28 cellular contexts compared by ENCODE assay signal in genomic region chr6:121482751-121483150, GRCh38. TPM values are rescaled to one million over a fixed set of nuclear protein-coding genes. Genes with fewer than 3 reads are reported as not detected.
"Had no signal": no experiment of that assay in that cellular context is flagged by ENCODE, and none has a peak within 500 bp of the region (broad histone marks: within the 10 kb centered on the region; RNA-seq: fewer than 3 reads in every experiment).

No MANE protein-coding gene starts in this region.

- H3K4me3 Mint-ChIP-seq: activated CD4-positive, alpha-beta T cell treated with anti-CD3 and anti-CD28 coated beads for 36 hours; activated naive CD8-positive, alpha-beta T cell; activated T-cell treated with anti-CD3 and anti-CD28 coated beads, Interleukin-2, amount 50 U/mL, for 4 hours; immature natural killer cell; mesothelial cell of epicardium; naive thymus-derived CD8-positive, alpha-beta T cell; neural progenitor cell; T-helper 1 cell treated with Interleukin-12 subunit alpha and Interleukin-12 subunit beta and Interleukin-4 antibody, amounts not matched to agents 30 μg/mL and 1 μg/mL, for 36 hours; WTC11 had no signal

- H3K4me3 ChIP-seq: adrenal gland, ascending aorta, colonic mucosa, hepatocyte, left lung, lung, neural progenitor cell, sigmoid colon, spleen, thyroid gland had no signal

- H3K36me3 ChIP-seq: adrenal gland, ascending aorta, colonic mucosa, left lung, neural progenitor cell, sigmoid colon, spleen, thyroid gland had no signal

- H3K79me2 ChIP-seq: hepatocyte had no signal

- H3K27ac Mint-ChIP-seq: activated CD4-positive, alpha-beta T cell treated with anti-CD3 and anti-CD28 coated beads for 36 hours; activated naive CD8-positive, alpha-beta T cell; activated T-helper 2 cell treated with anti-CD3 and anti-CD28 coated beads, Interferon-gamma antibody, Interleukin-2, Interleukin-4, amounts not matched to agents 10 μg/mL and 5 μg/mL and 100 μg/mL, durations not matched to agents 14 hours and 24 hours and 36 hours; immature natural killer cell; mesothelial cell of epicardium; naive thymus-derived CD8-positive, alpha-beta T cell; neural progenitor cell; progenitor cell of endocrine pancreas; T-helper 1 cell treated with Interleukin-12 subunit alpha and Interleukin-12 subunit beta and Interleukin-4 antibody, amounts not matched to agents 30 μg/mL and 1 μg/mL, for 36 hours; WTC11 had no signal

- H3K9ac ChIP-seq: neural progenitor cell had no signal

- H3K9me3 ChIP-seq: adrenal gland, ascending aorta, colonic mucosa, left lung, sigmoid colon, spleen, thyroid gland had no signal

- DNase-seq: activated CD4-positive, alpha-beta T cell treated with anti-CD3 and anti-CD28 coated beads for 36 hours; activated CD4-positive, alpha-beta T cell treated with anti-CD3 and anti-CD28 coated beads, Interleukin-2, amount 50 U/mL, for 4 hours; activated CD8-positive, alpha-beta memory T cell treated with anti-CD3 and anti-CD28 coated beads, Interleukin-2, amount 50 U/mL, for 48 hours; activated naive CD4-positive, alpha-beta T cell; activated T-cell treated with anti-CD3 and anti-CD28 coated beads, Interleukin-2, amount 50 U/mL, for 4 hours; adrenal gland; colonic mucosa; immature natural killer cell; left lung; naive thymus-derived CD8-positive, alpha-beta T cell; retina; sigmoid colon; spleen; stimulated activated CD4-positive, alpha-beta T cell treated with anti-CD3 and anti-CD28 coated beads, Interleukin-4, amount 100 ng/mL, for 1 hour; stimulated activated naive CD4-positive, alpha-beta T cell treated with Interleukin-2 at 50 U/mL for 16 hours; T1000; thyroid gland had no signal

- H2AFZ ChIP-seq: hepatocyte, neural progenitor cell had no signal

- FAIRE-seq: bronchial epithelial cell had no signal

- H3K27ac ChIP-seq: adrenal gland, ascending aorta, colonic mucosa, hepatocyte, left lung, neural progenitor cell, spleen, thyroid gland had no signal

- H3K4me2 ChIP-seq: hepatocyte, neural progenitor cell had no signal

- H3K27me3 ChIP-seq: adrenal gland, ascending aorta, colonic mucosa, hepatocyte, left lung, neural progenitor cell, sigmoid colon, spleen, thyroid gland had no signal

- ATAC-seq: activated CD4-positive, alpha-beta T cell treated with anti-CD3 and anti-CD28 coated beads for 36 hours; activated T-cell treated with anti-CD3 and anti-CD28 coated beads, Interleukin-2, amount 50 U/mL, for 4 hours; naive thymus-derived CD8-positive, alpha-beta T cell; WTC11 had no signal

- H3K27me3 Mint-ChIP-seq: activated CD4-positive, alpha-beta T cell treated with anti-CD3 and anti-CD28 coated beads for 36 hours; naive thymus-derived CD8-positive, alpha-beta T cell; progenitor cell of endocrine pancreas had no signal

- H3K4me1 Mint-ChIP-seq: activated CD4-positive, alpha-beta T cell treated with anti-CD3 and anti-CD28 coated beads for 36 hours; immature natural killer cell; naive thymus-derived CD8-positive, alpha-beta T cell had no signal

- H3K36me3 Mint-ChIP-seq: activated naive CD8-positive, alpha-beta T cell; immature natural killer cell; mesothelial cell of epicardium; naive thymus-derived CD8-positive, alpha-beta T cell; neural progenitor cell; WTC11 had no signal

- H3K9me3 Mint-ChIP-seq: activated T-cell treated with anti-CD3 and anti-CD28 coated beads, Interleukin-2, amount 50 U/mL, for 4 hours; activated T-helper 2 cell treated with anti-CD3 and anti-CD28 coated beads, Interferon-gamma antibody, Interleukin-2, Interleukin-4, amounts not matched to agents 10 μg/mL and 5 μg/mL and 100 μg/mL, durations not matched to agents 14 hours and 24 hours and 36 hours; mesothelial cell of epicardium; naive thymus-derived CD8-positive, alpha-beta T cell; T-helper 1 cell treated with Interleukin-12 subunit alpha and Interleukin-12 subunit beta and Interleukin-4 antibody, amounts not matched to agents 30 μg/mL and 1 μg/mL, for 36 hours; WTC11 had no signal

- H3K4me1 ChIP-seq: colonic mucosa, left lung, spleen had no signal

RNA-seq across cellular contexts. Expression of gene GJA1, which starts 47.3 kb away (rescaled TPM):
- total RNA-seq: activated T-helper 2 cell treated with anti-CD3 and anti-CD28 coated beads, Interferon-gamma antibody, Interleukin-2, Interleukin-4, amounts not matched to agents 10 μg/mL and 5 μg/mL and 100 μg/mL, durations not matched to agents 14 hours and 24 hours and 36 hours; naive thymus-derived CD8-positive, alpha-beta T cell had no signal
- polyA plus RNA-seq: immature natural killer cell; naive thymus-derived CD8-positive, alpha-beta T cell had no signal
